1 cellular context compared by ENCODE assay signal in the genomic region with DNA sequence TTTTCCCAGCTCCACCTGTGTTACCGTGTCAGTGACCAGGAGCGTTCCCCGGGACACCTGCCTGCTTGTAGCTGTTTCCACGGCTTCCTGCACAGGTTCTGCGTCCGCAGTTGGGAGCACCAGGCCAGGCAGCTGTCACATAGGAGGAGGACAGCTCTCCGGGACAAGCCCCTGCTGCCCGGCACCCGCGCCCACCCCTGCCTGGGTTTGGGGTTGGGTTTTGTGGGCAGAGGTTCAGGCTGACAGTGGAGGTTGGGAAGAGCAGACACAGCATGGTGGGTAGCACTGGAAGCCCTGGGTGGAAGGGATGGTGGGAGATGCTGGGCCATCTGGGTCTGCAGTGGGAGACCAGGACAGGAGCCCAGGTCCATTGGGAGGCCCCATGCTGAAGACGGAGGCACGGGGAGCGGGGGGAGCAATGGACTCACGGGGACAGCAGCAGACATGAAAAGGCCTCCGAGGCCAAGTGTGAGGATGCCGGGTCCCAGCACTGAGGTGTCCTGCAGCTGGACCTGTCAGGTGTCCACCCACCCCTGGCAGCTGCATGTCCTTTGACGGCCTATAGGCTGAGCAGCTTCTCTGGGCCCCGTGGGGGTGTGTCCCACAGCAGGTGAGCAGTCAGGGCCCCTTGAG. TPM values are rescaled to one million over a fixed set of nuclear protein-coding genes. Genes with fewer than 3 reads are reported as not detected.
"Had no signal": no experiment of that assay in that cellular context is flagged by ENCODE, and none has a peak within 500 bp of the region (broad histone marks: within the 10 kb centered on the region; RNA-seq: fewer than 3 reads in every experiment).

No MANE protein-coding gene starts in this region.

RNA-seq across cellular contexts. Expression of a gene that starts 2.8 kb away (rescaled TPM):
- total RNA-seq: GM23248 had no signal
- polyA plus RNA-seq: GM23248 had no signal
